In the genomic region with DNA sequence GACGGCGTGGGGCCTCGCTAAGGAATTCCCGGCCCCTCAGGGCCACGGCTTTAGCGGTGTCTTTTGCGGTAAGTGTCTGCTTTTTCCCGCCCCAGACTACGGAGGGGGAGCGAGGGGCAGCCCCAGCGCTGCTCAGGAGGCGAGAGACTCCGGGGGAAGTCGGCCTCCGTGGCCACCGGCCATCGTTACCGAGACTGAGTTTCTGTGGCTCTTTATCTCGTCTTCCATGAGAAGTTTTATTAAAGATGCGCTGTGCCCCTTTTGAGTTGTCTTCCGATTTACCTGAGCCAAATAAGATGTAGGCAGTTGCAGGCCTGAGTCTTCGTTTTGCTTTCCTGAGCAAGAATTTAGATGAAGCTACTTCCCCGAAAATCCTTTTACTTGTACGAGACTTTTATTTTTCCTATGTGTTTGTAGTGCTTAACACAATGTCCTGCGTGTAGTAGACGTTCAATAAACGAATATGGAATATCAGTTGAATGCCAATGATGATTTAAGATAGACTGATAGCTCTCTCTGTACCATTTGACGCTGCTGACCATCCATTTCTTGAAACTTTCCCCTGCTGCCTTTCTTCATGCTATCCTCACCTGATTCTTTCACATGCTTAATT, we compare ENCODE assay signal across 1 cellular context.
TF ChIP-seq lines count a peak whose summit lies in the region.

No MANE protein-coding gene starts in this region.

TF ChIP-seq in HepG2, 621 proteins besides CTCF, POLR2A, EP300 and RAD21 (continued from another document):
- TF ChIP-seq, protein P1, sequence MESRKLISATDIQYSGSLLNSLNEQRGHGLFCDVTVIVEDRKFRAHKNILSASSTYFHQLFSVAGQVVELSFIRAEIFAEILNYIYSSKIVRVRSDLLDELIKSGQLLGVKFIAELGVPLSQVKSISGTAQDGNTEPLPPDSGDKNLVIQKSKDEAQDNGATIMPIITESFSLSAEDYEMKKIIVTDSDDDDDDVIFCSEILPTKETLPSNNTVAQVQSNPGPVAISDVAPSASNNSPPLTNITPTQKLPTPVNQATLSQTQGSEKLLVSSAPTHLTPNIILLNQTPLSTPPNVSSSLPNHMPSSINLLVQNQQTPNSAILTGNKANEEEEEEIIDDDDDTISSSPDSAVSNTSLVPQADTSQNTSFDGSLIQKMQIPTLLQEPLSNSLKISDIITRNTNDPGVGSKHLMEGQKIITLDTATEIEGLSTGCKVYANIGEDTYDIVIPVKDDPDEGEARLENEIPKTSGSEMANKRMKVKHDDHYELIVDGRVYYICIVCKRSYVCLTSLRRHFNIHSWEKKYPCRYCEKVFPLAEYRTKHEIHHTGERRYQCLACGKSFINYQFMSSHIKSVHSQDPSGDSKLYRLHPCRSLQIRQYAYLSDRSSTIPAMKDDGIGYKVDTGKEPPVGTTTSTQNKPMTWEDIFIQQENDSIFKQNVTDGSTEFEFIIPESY (CRISPR knock-in tag; IDR thresholded peaks at IDR 0.05), result no peak
- TF ChIP-seq HNRNPUL1 (IDR thresholded peaks at IDR 0.05; ENCODE audit: low read depth, low read length) (no peak), NFYB (CRISPR knock-in tag; IDR thresholded peaks at IDR 0.05) (no peak), EED (CRISPR knock-in tag; IDR thresholded peaks at IDR 0.05) (no peak; the same call in 1 of the 2 replicates), PHF8 (CRISPR knock-in tag; IDR thresholded peaks at IDR 0.05) (0 out of 2 replicates have a peak, but pooled peaks have one; percentile 5), TBP (CRISPR knock-in tag; IDR thresholded peaks at IDR 0.05) (no peak), ZNF33A (CRISPR knock-in tag; IDR thresholded peaks at IDR 0.05; ENCODE audit: borderline replicate concordance) (no peak), SMARCE1 (IDR thresholded peaks at IDR 0.05; ENCODE audit: borderline replicate concordance) (no peak), ZNF660 (CRISPR knock-in tag; IDR thresholded peaks at IDR 0.05; ENCODE audit: borderline replicate concordance, low read depth) (no peak), NFRKB (IDR thresholded peaks at IDR 0.05) (no peak), PRPF4 (IDR thresholded peaks at IDR 0.05; ENCODE audit: low read depth, low read length, poor library complexity, severe bottlenecking) (no peak), MLLT10 (CRISPR knock-in tag; IDR thresholded peaks at IDR 0.05) (no peak), NR2F6 (IDR thresholded peaks at IDR 0.05) (no peak), NR2F6 (CRISPR knock-in tag; IDR thresholded peaks at IDR 0.05) (no peak), JARID2 (CRISPR knock-in tag; IDR thresholded peaks at IDR 0.05; ENCODE audit: insufficient replicate concordance) (no peak), ATF7-NPFF (CRISPR knock-in tag; IDR thresholded peaks at IDR 0.05; ENCODE audit: low read depth) (peak; percentile 78; the same call in 1 of the 2 replicates), SIX4 (CRISPR knock-in tag; IDR thresholded peaks at IDR 0.05) (no peak), HNRNPH1 (optimal IDR thresholded peaks at IDR 0.05; ENCODE audit: low read depth, low read length) (no peak), KDM2A (CRISPR knock-in tag; IDR thresholded peaks at IDR 0.05; ENCODE audit: borderline replicate concordance, low read depth) (0 out of 2 replicates have a peak, but pooled peaks have one; percentile 12), ZNF746 (CRISPR knock-in tag; IDR thresholded peaks at IDR 0.05) (no peak), ZNF552 (CRISPR knock-in tag; IDR thresholded peaks at IDR 0.05; ENCODE audit: borderline replicate concordance) (peak; percentile 63; the same call in 1 of the 2 replicates)
- TF ChIP-seq, protein P2, sequence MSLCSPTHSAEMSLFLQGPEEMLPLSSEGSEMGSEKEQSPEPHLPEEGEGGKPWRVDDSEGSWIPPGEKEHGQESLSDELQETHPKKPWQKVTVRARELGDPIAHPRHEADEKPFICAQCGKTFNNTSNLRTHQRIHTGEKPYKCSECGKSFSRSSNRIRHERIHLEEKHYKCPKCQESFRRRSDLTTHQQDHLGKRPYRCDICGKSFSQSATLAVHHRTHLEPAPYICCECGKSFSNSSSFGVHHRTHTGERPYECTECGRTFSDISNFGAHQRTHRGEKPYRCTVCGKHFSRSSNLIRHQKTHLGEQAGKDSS (CRISPR knock-in tag; IDR thresholded peaks at IDR 0.05; ENCODE audit: borderline replicate concordance, low read depth), result 0 out of 2 replicates have a peak, but pooled peaks have one; percentile 10
- TF ChIP-seq, protein P3, sequence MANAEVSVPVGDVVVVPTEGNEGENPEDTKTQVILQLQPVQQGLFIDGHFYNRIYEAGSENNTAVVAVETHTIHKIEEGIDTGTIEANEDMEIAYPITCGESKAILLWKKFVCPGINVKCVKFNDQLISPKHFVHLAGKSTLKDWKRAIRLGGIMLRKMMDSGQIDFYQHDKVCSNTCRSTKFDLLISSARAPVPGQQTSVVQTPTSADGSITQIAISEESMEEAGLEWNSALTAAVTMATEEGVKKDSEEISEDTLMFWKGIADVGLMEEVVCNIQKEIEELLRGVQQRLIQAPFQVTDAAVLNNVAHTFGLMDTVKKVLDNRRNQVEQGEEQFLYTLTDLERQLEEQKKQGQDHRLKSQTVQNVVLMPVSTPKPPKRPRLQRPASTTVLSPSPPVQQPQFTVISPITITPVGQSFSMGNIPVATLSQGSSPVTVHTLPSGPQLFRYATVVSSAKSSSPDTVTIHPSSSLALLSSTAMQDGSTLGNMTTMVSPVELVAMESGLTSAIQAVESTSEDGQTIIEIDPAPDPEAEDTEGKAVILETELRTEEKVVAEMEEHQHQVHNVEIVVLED (CRISPR knock-in tag; IDR thresholded peaks at IDR 0.05; ENCODE audit: borderline replicate concordance), result no peak
- TF ChIP-seq, protein P4, sequence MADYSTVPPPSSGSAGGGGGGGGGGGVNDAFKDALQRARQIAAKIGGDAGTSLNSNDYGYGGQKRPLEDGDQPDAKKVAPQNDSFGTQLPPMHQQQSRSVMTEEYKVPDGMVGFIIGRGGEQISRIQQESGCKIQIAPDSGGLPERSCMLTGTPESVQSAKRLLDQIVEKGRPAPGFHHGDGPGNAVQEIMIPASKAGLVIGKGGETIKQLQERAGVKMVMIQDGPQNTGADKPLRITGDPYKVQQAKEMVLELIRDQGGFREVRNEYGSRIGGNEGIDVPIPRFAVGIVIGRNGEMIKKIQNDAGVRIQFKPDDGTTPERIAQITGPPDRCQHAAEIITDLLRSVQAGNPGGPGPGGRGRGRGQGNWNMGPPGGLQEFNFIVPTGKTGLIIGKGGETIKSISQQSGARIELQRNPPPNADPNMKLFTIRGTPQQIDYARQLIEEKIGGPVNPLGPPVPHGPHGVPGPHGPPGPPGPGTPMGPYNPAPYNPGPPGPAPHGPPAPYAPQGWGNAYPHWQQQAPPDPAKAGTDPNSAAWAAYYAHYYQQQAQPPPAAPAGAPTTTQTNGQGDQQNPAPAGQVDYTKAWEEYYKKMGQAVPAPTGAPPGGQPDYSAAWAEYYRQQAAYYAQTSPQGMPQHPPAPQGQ (CRISPR knock-in tag; IDR thresholded peaks at IDR 0.05; ENCODE audit: borderline replicate concordance), result no peak; the same call in 1 of the 2 replicates
- TF ChIP-seq, protein P5, sequence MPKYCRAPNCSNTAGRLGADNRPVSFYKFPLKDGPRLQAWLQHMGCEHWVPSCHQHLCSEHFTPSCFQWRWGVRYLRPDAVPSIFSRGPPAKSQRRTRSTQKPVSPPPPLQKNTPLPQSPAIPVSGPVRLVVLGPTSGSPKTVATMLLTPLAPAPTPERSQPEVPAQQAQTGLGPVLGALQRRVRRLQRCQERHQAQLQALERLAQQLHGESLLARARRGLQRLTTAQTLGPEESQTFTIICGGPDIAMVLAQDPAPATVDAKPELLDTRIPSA (CRISPR knock-in tag; IDR thresholded peaks at IDR 0.05; ENCODE audit: borderline replicate concordance), result 0 out of 2 replicates have a peak, but pooled peaks have one; percentile 40
- TF ChIP-seq, protein P6, sequence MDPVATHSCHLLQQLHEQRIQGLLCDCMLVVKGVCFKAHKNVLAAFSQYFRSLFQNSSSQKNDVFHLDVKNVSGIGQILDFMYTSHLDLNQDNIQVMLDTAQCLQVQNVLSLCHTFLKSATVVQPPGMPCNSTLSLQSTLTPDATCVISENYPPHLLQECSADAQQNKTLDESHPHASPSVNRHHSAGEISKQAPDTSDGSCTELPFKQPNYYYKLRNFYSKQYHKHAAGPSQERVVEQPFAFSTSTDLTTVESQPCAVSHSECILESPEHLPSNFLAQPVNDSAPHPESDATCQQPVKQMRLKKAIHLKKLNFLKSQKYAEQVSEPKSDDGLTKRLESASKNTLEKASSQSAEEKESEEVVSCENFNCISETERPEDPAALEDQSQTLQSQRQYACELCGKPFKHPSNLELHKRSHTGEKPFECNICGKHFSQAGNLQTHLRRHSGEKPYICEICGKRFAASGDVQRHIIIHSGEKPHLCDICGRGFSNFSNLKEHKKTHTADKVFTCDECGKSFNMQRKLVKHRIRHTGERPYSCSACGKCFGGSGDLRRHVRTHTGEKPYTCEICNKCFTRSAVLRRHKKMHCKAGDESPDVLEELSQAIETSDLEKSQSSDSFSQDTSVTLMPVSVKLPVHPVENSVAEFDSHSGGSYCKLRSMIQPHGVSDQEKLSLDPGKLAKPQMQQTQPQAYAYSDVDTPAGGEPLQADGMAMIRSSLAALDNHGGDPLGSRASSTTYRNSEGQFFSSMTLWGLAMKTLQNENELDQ (CRISPR knock-in tag; IDR thresholded peaks at IDR 0.05; ENCODE audit: borderline replicate concordance), result peak; percentile 60; the same call in 1 of the 2 replicates
- TF ChIP-seq, protein P7, sequence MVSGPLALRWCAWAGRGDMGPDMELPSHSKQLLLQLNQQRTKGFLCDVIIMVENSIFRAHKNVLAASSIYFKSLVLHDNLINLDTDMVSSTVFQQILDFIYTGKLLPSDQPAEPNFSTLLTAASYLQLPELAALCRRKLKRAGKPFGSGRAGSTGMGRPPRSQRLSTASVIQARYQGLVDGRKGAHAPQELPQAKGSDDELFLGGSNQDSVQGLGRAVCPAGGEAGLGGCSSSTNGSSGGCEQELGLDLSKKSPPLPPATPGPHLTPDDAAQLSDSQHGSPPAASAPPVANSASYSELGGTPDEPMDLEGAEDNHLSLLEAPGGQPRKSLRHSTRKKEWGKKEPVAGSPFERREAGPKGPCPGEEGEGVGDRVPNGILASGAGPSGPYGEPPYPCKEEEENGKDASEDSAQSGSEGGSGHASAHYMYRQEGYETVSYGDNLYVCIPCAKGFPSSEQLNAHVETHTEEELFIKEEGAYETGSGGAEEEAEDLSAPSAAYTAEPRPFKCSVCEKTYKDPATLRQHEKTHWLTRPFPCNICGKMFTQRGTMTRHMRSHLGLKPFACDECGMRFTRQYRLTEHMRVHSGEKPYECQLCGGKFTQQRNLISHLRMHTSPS (CRISPR knock-in tag; IDR thresholded peaks at IDR 0.05; ENCODE audit: low read depth), result 0 out of 2 replicates have a peak, but pooled peaks have one; percentile 49
TF ChIP-seq in HepG2: peak in this region for 81.
